7 cellular contexts compared by ENCODE assay signal in the genomic region with DNA sequence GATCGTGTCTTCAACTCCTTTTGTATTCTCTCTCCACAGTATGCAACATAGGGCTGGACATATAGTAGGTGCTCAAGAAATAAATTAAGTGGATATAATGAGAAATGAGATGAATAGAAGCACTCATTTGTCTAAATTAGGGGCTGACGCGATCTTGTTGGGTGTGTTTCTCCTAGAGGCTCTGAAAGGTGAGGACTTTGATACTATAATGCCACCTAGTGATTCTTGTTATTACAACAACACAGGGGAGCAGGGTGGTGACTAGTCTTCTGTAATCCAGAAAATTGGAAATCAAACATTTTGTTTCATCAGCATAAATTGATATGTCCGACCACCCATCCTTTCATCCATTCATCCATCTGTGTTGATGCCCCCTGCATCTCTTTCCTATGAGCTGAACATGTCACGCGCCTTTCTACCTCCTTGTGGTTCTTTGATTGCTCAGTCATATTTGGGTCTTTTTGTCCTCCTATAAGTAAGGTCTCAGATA. TPM values are rescaled to one million over a fixed set of nuclear protein-coding genes. Genes with fewer than 3 reads are reported as not detected.
DNase-seq lines count a peak whose midpoint lies in the region; ATAC-seq, FAIRE-seq and TF ChIP-seq lines count a peak whose summit lies in the region.

No MANE protein-coding gene starts in this region.

- peak; percentile 82 for FAIRE-seq in G401.6 (lab: Jason Lieb, UNC)

- no peaks in the 10 kb centered on the region for H3K36me3 ChIP-seq in OCI-LY3 (replicated peaks; ENCODE audit: low read depth, low read length)

- no peaks in the 10 kb centered on the region for H3K36me3 Mint-ChIP-seq in memory B cell

- H3K4me1 ChIP-seq in OCI-LY3 (ENCODE audit: low read length), result peaks cover 63% of the 10 kb centered on the region

- peaks cover 19% of the 10 kb centered on the region for H3K4me1 Mint-ChIP-seq in memory B cell

- H4K20me1 ChIP-seq in OCI-LY3 (ENCODE audit: insufficient read depth, low read length), result no peaks in the 10 kb centered on the region

- H3K4me2 ChIP-seq in OCI-LY3 (ENCODE audit: low read length), result peak overlapping the region; percentile 85

- H3K4me3 Mint-ChIP-seq in memory B cell, result no peak overlapping the region

- H3K79me2 ChIP-seq in OCI-LY3 (ENCODE audit: low read length), result no peaks in the 10 kb centered on the region

- peak; percentile 85 for DNase-seq in dermis blood vessel endothelial cell
- DNase-seq in memory B cell (ENCODE audit: low spot score in 2 of 2), result peak in 1 of 2 donors; percentile 59
- DNase-seq in cerebellar nuclear complex (lab: John Stamatoyannopoulos, UW), result no peak

- no peaks in the 10 kb centered on the region for H3K27me3 ChIP-seq in OCI-LY3 (ENCODE audit: low read depth, low read length)

- H3K27me3 Mint-ChIP-seq in memory B cell, result no peaks in the 10 kb centered on the region

- H2AFZ ChIP-seq in OCI-LY3 (ENCODE audit: low read depth, low read length), result no peak overlapping the region

- ATAC-seq in GM21367 (IDR thresholded peaks at IDR 0.05; ENCODE audit: unreplicated experiment) (peak; percentile 46), HG03565 (IDR thresholded peaks at IDR 0.05; ENCODE audit: unreplicated experiment) (peak; percentile 31), memory B cell (ENCODE audit: low read depth) (peak; percentile 62)

- peak overlapping the region; percentile 58 for H3K27ac ChIP-seq in OCI-LY3 (ENCODE audit: low read length)

- H3K4me3 ChIP-seq in OCI-LY3 (ENCODE audit: low read length), result peak overlapping the region; percentile 70

- H3K9me3 ChIP-seq in OCI-LY3 (ENCODE audit: insufficient read depth, low read length), result no peaks in the 10 kb centered on the region

- no peak overlapping the region for H3K27ac Mint-ChIP-seq in memory B cell

- H3K9me3 Mint-ChIP-seq in memory B cell, result no peaks in the 10 kb centered on the region

- TF ChIP-seq CTCF in OCI-LY3 (IDR thresholded peaks at IDR 0.05; ENCODE audit: low read depth, low read length), result peak; percentile 63

- peak overlapping the region; percentile 43; the same call in 1 of the 2 replicates for H3K9ac ChIP-seq in OCI-LY3 (ENCODE audit: low read length)

RNA-seq across cellular contexts. Expression of gene CFAP58, which starts 3.4 kb away (rescaled TPM):
- 0.85 and 1.2 TPM in 2 replicates for total RNA-seq in dermis blood vessel endothelial cell

RNA-seq across cellular contexts. Expression of gene ITPRIP, which starts 11.9 kb away (rescaled TPM):
- 29.3 and 39.9 TPM in 2 replicates for total RNA-seq in dermis blood vessel endothelial cell
